Comparison of ENCODE assay signal across 38 cellular contexts in the genomic region with DNA sequence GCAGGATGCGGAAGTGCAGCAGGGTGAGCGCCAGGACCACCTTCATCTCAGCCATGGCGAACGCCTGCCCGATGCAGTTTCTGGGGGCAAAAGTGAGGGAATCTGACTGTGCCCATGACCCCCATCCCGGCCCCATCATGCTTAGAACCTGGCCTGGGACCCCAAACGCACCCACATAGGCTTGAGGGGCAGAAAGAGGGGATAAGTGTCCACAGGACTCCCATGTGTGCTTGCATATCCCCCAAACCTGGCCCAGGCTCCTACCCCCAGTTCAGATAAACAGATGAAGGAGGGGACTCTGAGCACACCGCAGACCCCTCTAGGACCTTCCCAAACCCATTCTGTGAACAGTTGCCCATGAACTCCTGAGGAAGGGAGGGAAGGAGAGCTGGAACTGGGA. TPM values are rescaled to one million over a fixed set of nuclear protein-coding genes. Genes with fewer than 3 reads are reported as not detected.
"Had no signal": no experiment of that assay in that cellular context is flagged by ENCODE, and none has a peak within 500 bp of the region (broad histone marks: within the 10 kb centered on the region; RNA-seq: fewer than 3 reads in every experiment).

No MANE protein-coding gene starts in this region.

- H3K4me3 ChIP-seq: adrenal gland, body of pancreas, cardiac muscle cell, colonic mucosa, gastroesophageal sphincter, heart right ventricle had no signal

- ATAC-seq: activated CD4-positive, alpha-beta T cell treated with anti-CD3 and anti-CD28 coated beads for 36 hours; activated CD4-positive, CD25-positive, alpha-beta regulatory T cell treated with anti-CD3 and anti-CD28 coated beads, Interleukin-2, amount 50 U/mL, for 24 hours; activated naive CD8-positive, alpha-beta T cell treated with anti-CD3 and anti-CD28 coated beads, Interleukin-2, amount 50 U/mL, for 24 hours; activated T-cell treated with anti-CD3 and anti-CD28 coated beads, Interleukin-2, amount 50 U/mL, for 72 hours; body of pancreas; esophagus mucosa; gastroesophageal sphincter; heart right ventricle; T-helper 17 cell had no signal

- H3K27me3 ChIP-seq: body of pancreas, cardiac muscle cell, colonic mucosa had no signal

- H3K36me3 ChIP-seq: adrenal gland, cardiac muscle cell, colonic mucosa, gastroesophageal sphincter, heart right ventricle, WERI-Rb-1 had no signal

- H3K4me1 Mint-ChIP-seq: activated CD4-positive, alpha-beta memory T cell treated with anti-CD3 and anti-CD28 coated beads, Interleukin-2, amount 10 ng/mL, durations not matched to agents 7 days and 5 days; activated CD4-positive, alpha-beta T cell treated with anti-CD3 and anti-CD28 coated beads, Interleukin-2, amount 10 ng/mL, durations not matched to agents 7 days and 5 days; endodermal cell had no signal

- DNase-seq: activated B cell treated with CpG ODN at 0.5 μM for 24 hours; activated CD4-positive, alpha-beta memory T cell treated with anti-CD3 and anti-CD28 coated beads, Interleukin-2, amount 10 ng/mL, durations not matched to agents 7 days and 5 days; activated CD4-positive, alpha-beta T cell treated with anti-CD3 and anti-CD28 coated beads for 36 hours; activated CD4-positive, alpha-beta T cell treated with anti-CD3 and anti-CD28 coated beads, Interleukin-2, amount 10 ng/mL, durations not matched to agents 7 days and 5 days; activated CD4-positive, alpha-beta T cell treated with anti-CD3 and anti-CD28 coated beads, Interleukin-2, amount 50 U/mL, for 4 hours; activated CD8-positive, alpha-beta memory T cell treated with anti-CD3 and anti-CD28 coated beads, Interleukin-2, amount 50 U/mL, for 48 hours; activated naive CD4-positive, alpha-beta T cell treated with anti-CD3 and anti-CD28 coated beads for 36 hours; activated naive CD8-positive, alpha-beta T cell treated with anti-CD3 and anti-CD28 coated beads for 36 hours; activated naive CD8-positive, alpha-beta T cell treated with anti-CD3 and anti-CD28 coated beads, Interleukin-2, amount 50 U/mL, for 24 hours; activated T-cell treated with anti-CD3 and anti-CD28 coated beads for 4 hours; activated T-cell treated with anti-CD3 and anti-CD28 coated beads, Interleukin-2, amount 50 U/mL, for 24 hours; activated T-cell treated with anti-CD3 and anti-CD28 coated beads, Interleukin-2, amount 50 U/mL, for 72 hours; adrenal gland; amygdala; aorta; body of pancreas; central memory CD4-positive, alpha-beta T cell; cerebellar nuclear complex; colonic mucosa; effector memory CD4-positive, alpha-beta T cell; endodermal cell; foreskin melanocyte; heart right ventricle; T-helper 1 cell; T-helper 17 cell; T1000; WERI-Rb-1 had no signal

- H3K9me3 Mint-ChIP-seq: activated naive CD4-positive, alpha-beta T cell treated with anti-CD3 and anti-CD28 coated beads, Interleukin-2, amount 50 U/mL, for 24 hours had no signal

- H3K27ac Mint-ChIP-seq: activated B cell treated with CpG ODN at 0.5 μM for 24 hours; activated CD4-positive, alpha-beta memory T cell treated with anti-CD3 and anti-CD28 coated beads, Interleukin-2, amount 10 ng/mL, durations not matched to agents 7 days and 5 days; activated CD4-positive, alpha-beta T cell treated with anti-CD3 and anti-CD28 coated beads for 36 hours; activated CD4-positive, alpha-beta T cell treated with anti-CD3 and anti-CD28 coated beads, Interleukin-2, amount 10 ng/mL, durations not matched to agents 7 days and 5 days; activated naive CD4-positive, alpha-beta T cell treated with anti-CD3 and anti-CD28 coated beads for 36 hours; activated naive CD4-positive, alpha-beta T cell treated with anti-CD3 and anti-CD28 coated beads, Interleukin-2, amount 50 U/mL, for 24 hours; activated naive CD8-positive, alpha-beta T cell treated with anti-CD3 and anti-CD28 coated beads for 36 hours; activated naive CD8-positive, alpha-beta T cell treated with anti-CD3 and anti-CD28 coated beads, Interleukin-2, amount 50 U/mL, for 24 hours; activated T-cell treated with anti-CD3 and anti-CD28 coated beads, Interleukin-2, amount 50 U/mL, for 24 hours; activated T-cell treated with anti-CD3 and anti-CD28 coated beads, Interleukin-2, amount 50 U/mL, for 72 hours; endodermal cell; T-helper 17 cell; T-helper 2 cell treated with Interferon-gamma antibody and Interleukin-4, amounts not matched to agents 5 μg/mL and 100 μg/mL, for 36 hours had no signal

- H3K4me3 Mint-ChIP-seq: activated B cell treated with CpG ODN at 0.5 μM for 24 hours; activated CD4-positive, alpha-beta memory T cell treated with anti-CD3 and anti-CD28 coated beads, Interleukin-2, amount 10 ng/mL, durations not matched to agents 7 days and 5 days; activated CD4-positive, alpha-beta T cell treated with anti-CD3 and anti-CD28 coated beads for 36 hours; activated CD4-positive, alpha-beta T cell treated with anti-CD3 and anti-CD28 coated beads, Interleukin-2, amount 10 ng/mL, durations not matched to agents 7 days and 5 days; activated naive CD4-positive, alpha-beta T cell treated with anti-CD3 and anti-CD28 coated beads for 36 hours; activated naive CD4-positive, alpha-beta T cell treated with anti-CD3 and anti-CD28 coated beads, Interleukin-2, amount 50 U/mL, for 24 hours; activated naive CD8-positive, alpha-beta T cell treated with anti-CD3 and anti-CD28 coated beads for 36 hours; activated naive CD8-positive, alpha-beta T cell treated with anti-CD3 and anti-CD28 coated beads, Interleukin-2, amount 50 U/mL, for 24 hours; activated T-cell treated with anti-CD3 and anti-CD28 coated beads, Interleukin-2, amount 50 U/mL, for 24 hours; activated T-cell treated with anti-CD3 and anti-CD28 coated beads, Interleukin-2, amount 50 U/mL, for 72 hours; endodermal cell; T-helper 17 cell; T-helper 2 cell treated with Interferon-gamma antibody and Interleukin-4, amounts not matched to agents 5 μg/mL and 100 μg/mL, for 36 hours had no signal

RNA-seq across cellular contexts. Expression of a gene that starts 16.0 kb away (rescaled TPM):
- total RNA-seq: activated B cell treated with CpG ODN at 0.5 μM for 24 hours; activated CD4-positive, alpha-beta memory T cell treated with anti-CD3 and anti-CD28 coated beads, Interleukin-2, amount 10 ng/mL, durations not matched to agents 7 days and 5 days; activated CD4-positive, alpha-beta T cell treated with anti-CD3 and anti-CD28 coated beads for 36 hours; activated CD4-positive, alpha-beta T cell treated with anti-CD3 and anti-CD28 coated beads, Interleukin-2, amount 10 ng/mL, durations not matched to agents 7 days and 5 days; adrenal gland; aorta; body of pancreas; cardiac muscle cell; dermis microvascular lymphatic vessel endothelial cell; endodermal cell; epithelial cell of proximal tubule; esophagus mucosa; fibroblast of lung; fibroblast of villous mesenchyme; gastroesophageal sphincter; glomerular endothelial cell; heart right ventricle; T-helper 17 cell had no signal

RNA-seq across cellular contexts. Expression of a gene that starts 20.5 kb away (rescaled TPM):
- total RNA-seq: activated B cell treated with CpG ODN at 0.5 μM for 24 hours; activated CD4-positive, alpha-beta memory T cell treated with anti-CD3 and anti-CD28 coated beads, Interleukin-2, amount 10 ng/mL, durations not matched to agents 7 days and 5 days; activated CD4-positive, alpha-beta T cell treated with anti-CD3 and anti-CD28 coated beads for 36 hours; activated CD4-positive, alpha-beta T cell treated with anti-CD3 and anti-CD28 coated beads, Interleukin-2, amount 10 ng/mL, durations not matched to agents 7 days and 5 days; activated naive CD4-positive, alpha-beta T cell treated with anti-CD3 and anti-CD28 coated beads for 36 hours; activated naive CD8-positive, alpha-beta T cell treated with anti-CD3 and anti-CD28 coated beads for 36 hours; activated T-cell treated with anti-CD3 and anti-CD28 coated beads, Interleukin-2, amount 50 U/mL, for 72 hours; cardiac muscle cell; dermis microvascular lymphatic vessel endothelial cell; endodermal cell; epithelial cell of proximal tubule; fibroblast of lung; fibroblast of villous mesenchyme; glomerular endothelial cell; T-helper 17 cell had no signal

RNA-seq across cellular contexts. Expression of a gene that starts 35.0 kb away (rescaled TPM):
- total RNA-seq: activated B cell treated with CpG ODN at 0.5 μM for 24 hours; activated CD4-positive, alpha-beta memory T cell treated with anti-CD3 and anti-CD28 coated beads, Interleukin-2, amount 10 ng/mL, durations not matched to agents 7 days and 5 days; activated CD4-positive, alpha-beta T cell treated with anti-CD3 and anti-CD28 coated beads for 36 hours; activated CD4-positive, alpha-beta T cell treated with anti-CD3 and anti-CD28 coated beads, Interleukin-2, amount 10 ng/mL, durations not matched to agents 7 days and 5 days; activated naive CD4-positive, alpha-beta T cell treated with anti-CD3 and anti-CD28 coated beads for 36 hours; activated naive CD8-positive, alpha-beta T cell treated with anti-CD3 and anti-CD28 coated beads for 36 hours; activated T-cell treated with anti-CD3 and anti-CD28 coated beads, Interleukin-2, amount 50 U/mL, for 72 hours; adrenal gland; aorta; body of pancreas; cardiac muscle cell; colonic mucosa; dermis microvascular lymphatic vessel endothelial cell; endodermal cell; epithelial cell of proximal tubule; esophagus mucosa; fibroblast of lung; fibroblast of villous mesenchyme; gastroesophageal sphincter; glomerular endothelial cell; heart right ventricle; T-helper 17 cell had no signal
